16 cellular contexts compared by ENCODE assay signal in genomic region chr13:66348745-66349720, GRCh38.
DNase-seq lines count a peak whose midpoint lies in the region; ATAC-seq, FAIRE-seq and TF ChIP-seq lines count a peak whose summit lies in the region.
"Had no signal": no experiment of that assay in that cellular context is flagged by ENCODE, and none has a peak within 500 bp of the region (broad histone marks: within the 10 kb centered on the region; RNA-seq: fewer than 3 reads in every experiment).

No MANE protein-coding gene starts in this region.

- no peaks in the 10 kb centered on the region for H3K27me3 ChIP-seq in OCI-LY1 (ENCODE audit: insufficient read depth, low read length)
- no peaks in the 10 kb centered on the region for H3K27me3 ChIP-seq in left ventricle myocardium inferior (ENCODE audit: low read depth)
- H3K27me3 ChIP-seq: foreskin keratinocyte had no signal

- H3F3A ChIP-seq in OCI-LY1 (ENCODE audit: insufficient read depth, low read length): no peaks in the 10 kb centered on the region

- H3K27me3 Mint-ChIP-seq in stimulated activated naive CD8-positive, alpha-beta T cell treated with anti-CD3 and anti-CD28 coated beads, Interleukin-15, amount 100 ng/mL, for 72 hours: no peaks in the 10 kb centered on the region

- DNase-seq in NCI-H146 treated with DMSO at 0.1 percent for 48 hours (lab: John Stamatoyannopoulos, UW; ENCODE audit: unreplicated experiment) (peak; percentile 58), left ventricle myocardium inferior (peak; percentile 15), putamen (ENCODE audit: low spot score) (peak; percentile 53), kidney (no peak)
- no peak for DNase-seq in stimulated activated naive CD8-positive, alpha-beta T cell treated with anti-CD3 and anti-CD28 coated beads, Interleukin-15, amount 100 ng/mL, for 72 hours
- DNase-seq: effector CD4-positive, alpha-beta T cell; foreskin keratinocyte; NCI-H1930; PC-9; stimulated activated naive CD8-positive, alpha-beta T cell treated with anti-CD3 and anti-CD28 coated beads, Interleukin-15, Interleukin-2, amounts not matched to agents 100 U/mL and 50 U/mL, for 24 hours had no signal

- H3K4me2 ChIP-seq in OCI-LY1 (ENCODE audit: low read length): no peak overlapping the region
- H3K4me2 ChIP-seq: PC-9 had no signal

- H3K36me3 ChIP-seq in OCI-LY1 (ENCODE audit: insufficient read depth, low read length) (no peaks in the 10 kb centered on the region), left ventricle myocardium inferior (no peaks in the 10 kb centered on the region), kidney (ENCODE audit: control insufficient read depth in 1 of 2, insufficient read depth in 2 of 2, low read length in 2 of 2) (no peaks in the 10 kb centered on the region)

- H3K9ac ChIP-seq in OCI-LY1 (ENCODE audit: low read length): no peak overlapping the region
- H3K9ac ChIP-seq in kidney (ENCODE audit: low read length in 2 of 2): no peak overlapping the region

- no peak overlapping the region for H3K27ac Mint-ChIP-seq in stimulated activated naive CD8-positive, alpha-beta T cell treated with anti-CD3 and anti-CD28 coated beads, Interleukin-15, amount 100 ng/mL, for 72 hours
- H3K27ac Mint-ChIP-seq: activated T-helper 1 cell treated with anti-CD3 and anti-CD28 coated beads, Interleukin-12 subunit alpha, Interleukin-12 subunit beta, Interleukin-2, Interleukin-4 antibody, amounts not matched to agents 30 ng/mL and 10 ng/mL and 1 ng/mL, durations not matched to agents 14 hours and 24 hours and 36 hours had no signal

- no peaks in the 10 kb centered on the region for H3K4me1 Mint-ChIP-seq in stimulated activated naive CD8-positive, alpha-beta T cell treated with anti-CD3 and anti-CD28 coated beads, Interleukin-15, amount 100 ng/mL, for 72 hours

- ATAC-seq in stimulated activated naive CD8-positive, alpha-beta T cell treated with anti-CD3 and anti-CD28 coated beads, Interleukin-15, amount 100 ng/mL, for 72 hours: no peak
- ATAC-seq in HG03139 (IDR thresholded peaks at IDR 0.05; ENCODE audit: unreplicated experiment): no peak
- ATAC-seq: foreskin keratinocyte; stimulated activated naive CD8-positive, alpha-beta T cell treated with anti-CD3 and anti-CD28 coated beads, Interleukin-15, Interleukin-2, amounts not matched to agents 100 U/mL and 50 U/mL, for 24 hours had no signal

- TF ChIP-seq CTCF in OCI-LY1 (IDR thresholded peaks at IDR 0.05; ENCODE audit: low read length): no peak
- TF ChIP-seq CTCF in left ventricle myocardium inferior (IDR thresholded peaks at IDR 0.05; ENCODE audit: borderline replicate concordance): no peak
- TF ChIP-seq CTCF in kidney (IDR thresholded peaks at IDR 0.05; ENCODE audit: borderline replicate concordance, extremely low read depth, insufficient read depth): no peak

- H3K9me2 ChIP-seq in OCI-LY1 (ENCODE audit: low read depth, low read length): no peaks in the 10 kb centered on the region

- no peak overlapping the region for H3K27ac ChIP-seq in OCI-LY1 (ENCODE audit: low read depth, low read length, poor library complexity, severe bottlenecking)
- peak overlapping the region; percentile 14 for H3K27ac ChIP-seq in left ventricle myocardium inferior (replicated peaks)
- no peak overlapping the region for H3K27ac ChIP-seq in kidney (ENCODE audit: low read depth in 2 of 2, low read length in 2 of 2)
- H3K27ac ChIP-seq: C4-2B, foreskin keratinocyte, PC-9, skin epidermis had no signal

- H3K4me3 ChIP-seq in OCI-LY1 (ENCODE audit: low read depth, low read length, poor library complexity, severe bottlenecking) (no peak overlapping the region), left ventricle myocardium inferior (no peak overlapping the region), kidney (ENCODE audit: low read length in 2 of 2) (no peak overlapping the region)
- H3K4me3 ChIP-seq: PC-9, skin epidermis had no signal

- H3K9me3 ChIP-seq in OCI-LY1 (ENCODE audit: low read length) (no peaks in the 10 kb centered on the region), left ventricle myocardium inferior (replicated peaks) (no peaks in the 10 kb centered on the region), kidney (ENCODE audit: control insufficient read depth in 1 of 2, low read length in 2 of 2) (no peaks in the 10 kb centered on the region)

- peaks cover 46% of the 10 kb centered on the region for H3K4me1 ChIP-seq in OCI-LY1 (ENCODE audit: insufficient read depth, low read length, severe bottlenecking)
- H3K4me1 ChIP-seq in left ventricle myocardium inferior: peaks cover 24% of the 10 kb centered on the region
- no peaks in the 10 kb centered on the region for H3K4me1 ChIP-seq in kidney (ENCODE audit: control insufficient read depth in 1 of 2, insufficient read depth in 1 of 2, low read depth in 1 of 2, low read length in 2 of 2)
- H3K4me1 ChIP-seq: foreskin keratinocyte had no signal

- H4K20me1 ChIP-seq in OCI-LY1 (ENCODE audit: insufficient read depth, low read length): no peaks in the 10 kb centered on the region

- H3K9me3 Mint-ChIP-seq in stimulated activated naive CD8-positive, alpha-beta T cell treated with anti-CD3 and anti-CD28 coated beads, Interleukin-15, amount 100 ng/mL, for 72 hours: no peaks in the 10 kb centered on the region
- H3K9me3 Mint-ChIP-seq: activated T-helper 1 cell treated with anti-CD3 and anti-CD28 coated beads, Interleukin-12 subunit alpha, Interleukin-12 subunit beta, Interleukin-2, Interleukin-4 antibody, amounts not matched to agents 30 ng/mL and 10 ng/mL and 1 ng/mL, durations not matched to agents 14 hours and 24 hours and 36 hours had no signal

- H2AFZ ChIP-seq in OCI-LY1 (ENCODE audit: low read length): peak overlapping the region; percentile 73
- H2AFZ ChIP-seq: PC-9 had no signal

- no peaks in the 10 kb centered on the region for H3K79me2 ChIP-seq in OCI-LY1 (ENCODE audit: insufficient read depth, low read length)

- intact Hi-C loops in left ventricle myocardium inferior (cut with micrococcal nuclease) (no loop called here), kidney (cut with DNase I) (no loop called here)

- no peak overlapping the region for H3K4me3 Mint-ChIP-seq in stimulated activated naive CD8-positive, alpha-beta T cell treated with anti-CD3 and anti-CD28 coated beads, Interleukin-15, amount 100 ng/mL, for 72 hours
- H3K4me3 Mint-ChIP-seq: activated T-helper 1 cell treated with anti-CD3 and anti-CD28 coated beads, Interleukin-12 subunit alpha, Interleukin-12 subunit beta, Interleukin-2, Interleukin-4 antibody, amounts not matched to agents 30 ng/mL and 10 ng/mL and 1 ng/mL, durations not matched to agents 14 hours and 24 hours and 36 hours had no signal

- FAIRE-seq in kidney (lab: Jason Lieb, UNC): no peak
- FAIRE-seq: G401.6 had no signal

Comparison
In these comparisons a context has a peak if more than half of its experiments do, and no peak if none do; other contexts are left out.
1. DNase-seq: peak in NCI-H146 treated with DMSO at 0.1 percent for 48 hours (single experiment), left ventricle myocardium inferior (single experiment) and putamen (single experiment); none in kidney (single experiment) and stimulated activated naive CD8-positive, alpha-beta T cell treated with anti-CD3 and anti-CD28 coated beads, Interleukin-15, amount 100 ng/mL, for 72 hours (0 of 2).